In the genomic region with DNA sequence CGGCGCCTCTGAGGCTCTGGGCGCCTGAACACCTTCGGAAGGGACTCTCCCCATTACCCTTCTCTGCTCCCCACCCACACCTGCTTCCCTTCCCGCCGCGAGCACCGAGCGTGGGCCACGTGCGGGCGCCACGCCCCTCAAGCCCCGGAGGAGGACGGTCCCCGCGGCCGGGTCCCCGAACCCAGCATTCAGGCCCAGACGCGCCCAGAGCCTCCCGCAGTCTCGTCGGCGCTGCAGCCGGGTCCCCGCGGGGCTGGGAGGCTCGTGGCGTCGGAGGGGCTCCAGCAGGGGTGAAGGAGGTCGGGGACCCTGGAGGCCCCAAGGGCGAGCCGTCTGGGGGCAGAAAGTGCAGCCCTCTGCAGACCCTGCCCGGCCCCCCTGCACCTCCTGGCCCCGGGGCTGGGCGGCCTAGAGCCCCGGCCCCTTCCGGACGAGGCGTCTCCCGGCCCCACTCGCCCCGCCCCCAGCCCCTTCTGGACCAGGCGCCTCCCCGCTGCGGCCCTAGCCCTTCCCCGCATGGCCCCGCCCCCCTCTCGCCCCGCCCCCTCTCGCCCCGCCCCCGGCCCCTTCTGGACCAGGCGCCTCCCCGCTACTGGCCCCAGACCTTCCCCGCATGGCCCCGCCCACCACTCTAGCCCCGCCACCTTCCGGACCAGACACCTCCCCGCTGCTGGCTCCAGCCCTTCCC, we compare ENCODE assay signal across 8 cellular contexts. TPM values are rescaled to one million over a fixed set of nuclear protein-coding genes. Genes with fewer than 3 reads are reported as not detected.
DNase-seq lines count a peak whose midpoint lies in the region; ATAC-seq, FAIRE-seq and TF ChIP-seq lines count a peak whose summit lies in the region.

No MANE protein-coding gene starts in this region.

- CTCF ChIA-PET in HepG2 (lab: Yijun Ruan, JAX; ENCODE audit: low intra/inter-chr PET ratio, low total read pairs) = no interaction called here

- no peaks in the 10 kb centered on the region for H3K36me3 ChIP-seq in HepG2 (replicated peaks in 1 of 2; ENCODE audit: control insufficient read depth in 1 of 2, insufficient read depth in 2 of 2, low read length in 2 of 2)

- peaks cover 70% of the 10 kb centered on the region for H3K4me1 ChIP-seq in HepG2 (ENCODE audit: insufficient read depth, low read length)

- H4K20me1 ChIP-seq in HepG2 (ENCODE audit: insufficient read depth, low read length) = no peaks in the 10 kb centered on the region

- in situ Hi-C loops in HepG2 (cut with HindIII; ENCODE audit: extremely low pct_ligation_motif_present, low pct_unique_long_range_greater_than_20kb) = no loop called here

- intact Hi-C loops in HepG2 (cut with micrococcal nuclease; ENCODE audit: unreplicated experiment) = loop anchor here (10.0 kb wide), 1 partner anchor 133 kb away; the partner anchor contains the start of gene C1orf174

- H2AFZ ChIP-seq in HepG2 (ENCODE audit: low read length) = no peak overlapping the region

- TF ChIP-seq RAD21 in HepG2 (CRISPR knock-in tag; IDR thresholded peaks at IDR 0.05) = no peak

- H3K27me3 ChIP-seq in HepG2 (ENCODE audit: control insufficient read depth in 1 of 2, insufficient read depth in 2 of 2, low read length in 2 of 2) = no peaks in the 10 kb centered on the region

- TF ChIP-seq CTCF in GM10266 (IDR thresholded peaks at IDR 0.05; ENCODE audit: control insufficient read depth, insufficient read depth, low read depth, missing control alignments) = no peak
- no peak for TF ChIP-seq CTCF in coronary artery (IDR thresholded peaks at IDR 0.05)
- no peak for TF ChIP-seq CTCF in HepG2 (CRISPR knock-in tag; IDR thresholded peaks at IDR 0.05)

- no peak for FAIRE-seq in HepG2 (lab: Jason Lieb, UNC)

- POLR2A ChIA-PET in HepG2 (lab: Yijun Ruan, JAX) = interaction anchor here (0.9 to 2.0 kb wide), 14 partner anchors 11 to 433 kb away, joined by 3 to 15 read pairs (median 3); partner anchors contain the start of genes C1orf174, CCDC27 and LRRC47

- WGBS in HepG2 (ENCODE audit: low lambda C conversion rate) = 5% methylated on average over 4 of the region's 61 CpGs

- peak overlapping the region; percentile 69 to 89 for H3K27ac ChIP-seq in coronary artery
- H3K27ac ChIP-seq in HepG2 (ENCODE audit: extremely low read length, insufficient read depth, low read length) = peak overlapping the region; percentile 86

- peak; percentile 43 for ATAC-seq in HG02642 (IDR thresholded peaks at IDR 0.05; ENCODE audit: poor library complexity, unreplicated experiment)
- ATAC-seq in HepG2 = peak; percentile 56

- peaks cover 18% of the 10 kb centered on the region for H3K79me2 ChIP-seq in HepG2 (ENCODE audit: insufficient read depth, low read length)

- peak overlapping the region; percentile 92 for H3K4me2 ChIP-seq in HepG2 (ENCODE audit: low read depth, low read length)

- H3K9ac ChIP-seq in HepG2 (ENCODE audit: insufficient read depth, low read depth, low read length) = peak overlapping the region; percentile 79

- no TSS peak for BruUV-seq in HepG2 (replicated peaks; lab: Mats Ljungman, UMichigan)

- H3K4me3 ChIP-seq in coronary artery = peak overlapping the region; percentile 86
- peak overlapping the region; percentile 89 to 90 (median 90) for H3K4me3 ChIP-seq in HepG2 (replicated peaks in 1 of 3; ENCODE audit: insufficient read depth in 1 of 3, low read depth in 2 of 3, low read length in 3 of 3)

- TF ChIP-seq EP300 in HepG2 (IDR thresholded peaks at IDR 0.05; ENCODE audit: low read depth in 2 of 2, low read length in 2 of 2) (no peak), HepG2 (CRISPR knock-in tag; IDR thresholded peaks at IDR 0.05; ENCODE audit: borderline replicate concordance) (no peak)

- DNase-seq in GM10266 (ENCODE audit: extremely low spot score) (peak; percentile 100), NCI-H2171 treated with DMSO at 0.1 percent for 48 hours (lab: John Stamatoyannopoulos, UW) (peak; percentile 41), coronary artery (ENCODE audit: low spot score) (peak; percentile 91), HepG2 (ENCODE audit: low spot score) (peak; percentile 83), NCI-H2107 treated with DMSO at 0.1 percent for 48 hours (lab: John Stamatoyannopoulos, UW; ENCODE audit: unreplicated experiment) (no peak)
- DNase-seq in activated CD4-positive, alpha-beta T cell treated with anti-CD3 and anti-CD28 coated beads for 48 hours = peak; percentile 91
- DNase-seq in stimulated activated CD4-positive, alpha-beta T cell treated with anti-CD3 and anti-CD28 coated beads, Interleukin-4, amount 100 ng/mL, for 4 hours = peak; percentile 83 to 87

- no peaks in the 10 kb centered on the region for H3K9me3 ChIP-seq in HepG2 (ENCODE audit: low read length)

- TF ChIP-seq POLR2A in HepG2 (IDR thresholded peaks at IDR 0.05; ENCODE audit: insufficient read depth in 1 of 2, low read depth in 2 of 2, low read length in 2 of 2) = no peak

RNA-seq across cellular contexts. Expression of gene SMIM1, which starts 0.4 kb away (rescaled TPM):
- total RNA-seq in HepG2 (2016; rRNA removed; fragmentation: Illumina TruSeq; extraction: Trizol) = 55.8 and 56.3 TPM in 2 replicates
- 360 and 516 TPM in 2 replicates for total RNA-seq in HepG2 (2016; cell fraction: cytosol; rRNA removed; fragmentation: Illumina TruSeq; extraction: Trizol; ENCODE audit: low read depth)
- total RNA-seq in HepG2 (2016; cell fraction: insoluble cytoplasmic fraction; rRNA removed; fragmentation: Illumina TruSeq; extraction: Trizol) = 54.3 and 58.0 TPM in 2 replicates
- total RNA-seq in HepG2 (2016; cell fraction: membrane; rRNA removed; fragmentation: Illumina TruSeq; extraction: Trizol) = 94.8 and 147 TPM in 2 replicates
- total RNA-seq in HepG2 (2016; cell fraction: nucleus; rRNA removed; fragmentation: Illumina TruSeq; extraction: Trizol) = 35.3 and 45.5 TPM in 2 replicates
- polyA plus RNA-seq in HepG2 (2011; rRNA removed) = 12.4 and 22.2 TPM in 2 replicates
- 15.0 and 35.9 TPM in 2 replicates for polyA plus RNA-seq in HepG2 (2011; cell fraction: cytosol; rRNA removed)
- 20.1 and 21.5 TPM in 2 replicates for polyA plus RNA-seq in HepG2 (2011; cell fraction: nucleus; rRNA removed)
- polyA plus RNA-seq in HepG2 (2012) = 18.7 and 18.9 TPM in 2 replicates
- polyA plus RNA-seq in HepG2 (2016; cell fraction: cytosol; fragmentation: Illumina TruSeq; extraction: Trizol; ENCODE audit: low read depth) = 172 and 230 TPM in 2 replicates
- 45.5 and 47.9 TPM in 2 replicates for polyA plus RNA-seq in HepG2 (2016; cell fraction: insoluble cytoplasmic fraction; fragmentation: Illumina TruSeq; extraction: Trizol; ENCODE audit: low read depth)
- 82.1 and 104 TPM in 2 replicates for polyA plus RNA-seq in HepG2 (2016; cell fraction: membrane; fragmentation: Illumina TruSeq; extraction: Trizol; ENCODE audit: low read depth)
- 32.0 and 32.8 TPM in 2 replicates for polyA plus RNA-seq in HepG2 (2016; cell fraction: nucleus; fragmentation: Illumina TruSeq; extraction: Trizol; ENCODE audit: insufficient read depth, low read depth)
- 29.5 TPM in 1 of 2 replicates, not detected in the other for polyA minus RNA-seq in HepG2 (2011; rRNA and poly(A)+ RNA removed; ENCODE audit: low replicate concordance)
- 18.6 and 19.1 TPM in 2 replicates for polyA minus RNA-seq in HepG2 (2011; cell fraction: cytosol; rRNA and poly(A)+ RNA removed)
- 17.1 and 18.4 TPM in 2 replicates for polyA minus RNA-seq in HepG2 (2011; cell fraction: nucleus; rRNA and poly(A)+ RNA removed)

RNA-seq across cellular contexts. Expression of gene CCDC27, which starts 19.9 kb away (rescaled TPM):
- total RNA-seq in HepG2 (2016; rRNA removed; fragmentation: Illumina TruSeq; extraction: Trizol) = not detected in 2 replicates
- total RNA-seq in HepG2 (2016; cell fraction: cytosol; rRNA removed; fragmentation: Illumina TruSeq; extraction: Trizol; ENCODE audit: low read depth) = not detected in 2 replicates
- not detected in 2 replicates for total RNA-seq in HepG2 (2016; cell fraction: insoluble cytoplasmic fraction; rRNA removed; fragmentation: Illumina TruSeq; extraction: Trizol)
- not detected in 2 replicates for total RNA-seq in HepG2 (2016; cell fraction: membrane; rRNA removed; fragmentation: Illumina TruSeq; extraction: Trizol)
- not detected in 2 replicates for total RNA-seq in HepG2 (2016; cell fraction: nucleus; rRNA removed; fragmentation: Illumina TruSeq; extraction: Trizol)
- polyA plus RNA-seq in HepG2 (2011; rRNA removed) = not detected in 2 replicates
- polyA plus RNA-seq in HepG2 (2011; cell fraction: cytosol; rRNA removed) = not detected in 2 replicates
- polyA plus RNA-seq in HepG2 (2011; cell fraction: nucleus; rRNA removed) = not detected in 2 replicates
- polyA plus RNA-seq in HepG2 (2012) = 0.23 TPM in 1 of 2 replicates, not detected in the other
- polyA plus RNA-seq in HepG2 (2016; cell fraction: cytosol; fragmentation: Illumina TruSeq; extraction: Trizol; ENCODE audit: low read depth) = not detected in 2 replicates
- not detected in 2 replicates for polyA plus RNA-seq in HepG2 (2016; cell fraction: insoluble cytoplasmic fraction; fragmentation: Illumina TruSeq; extraction: Trizol; ENCODE audit: low read depth)
- not detected in 2 replicates for polyA plus RNA-seq in HepG2 (2016; cell fraction: membrane; fragmentation: Illumina TruSeq; extraction: Trizol; ENCODE audit: low read depth)
- not detected in 2 replicates for polyA plus RNA-seq in HepG2 (2016; cell fraction: nucleus; fragmentation: Illumina TruSeq; extraction: Trizol; ENCODE audit: insufficient read depth, low read depth)
- polyA minus RNA-seq in HepG2 (2011; rRNA and poly(A)+ RNA removed; ENCODE audit: low replicate concordance) = not detected in 2 replicates
- polyA minus RNA-seq in HepG2 (2011; cell fraction: cytosol; rRNA and poly(A)+ RNA removed) = not detected in 2 replicates
- polyA minus RNA-seq in HepG2 (2011; cell fraction: nucleus; rRNA and poly(A)+ RNA removed) = not detected in 2 replicates

RNA-seq across cellular contexts. Expression of gene LRRC47, which starts 24.1 kb away (rescaled TPM):
- 52.4 and 52.5 TPM in 2 replicates for total RNA-seq in HepG2 (2016; rRNA removed; fragmentation: Illumina TruSeq; extraction: Trizol)
- 6.5 and 7.6 TPM in 2 replicates for total RNA-seq in HepG2 (2016; cell fraction: cytosol; rRNA removed; fragmentation: Illumina TruSeq; extraction: Trizol; ENCODE audit: low read depth)
- 47.8 and 53.6 TPM in 2 replicates for total RNA-seq in HepG2 (2016; cell fraction: insoluble cytoplasmic fraction; rRNA removed; fragmentation: Illumina TruSeq; extraction: Trizol)
- total RNA-seq in HepG2 (2016; cell fraction: membrane; rRNA removed; fragmentation: Illumina TruSeq; extraction: Trizol) = 11.1 and 12.6 TPM in 2 replicates
- total RNA-seq in HepG2 (2016; cell fraction: nucleus; rRNA removed; fragmentation: Illumina TruSeq; extraction: Trizol) = 22.3 and 30.2 TPM in 2 replicates
- polyA plus RNA-seq in HepG2 (2011; rRNA removed) = 18.3 and 20.2 TPM in 2 replicates
- polyA plus RNA-seq in HepG2 (2011; cell fraction: cytosol; rRNA removed) = 11.1 and 11.8 TPM in 2 replicates
- 22.8 and 33.3 TPM in 2 replicates for polyA plus RNA-seq in HepG2 (2011; cell fraction: nucleus; rRNA removed)
- 19.1 and 36.0 TPM in 2 replicates for polyA plus RNA-seq in HepG2 (2012)
- 3.5 and 3.9 TPM in 2 replicates for polyA plus RNA-seq in HepG2 (2016; cell fraction: cytosol; fragmentation: Illumina TruSeq; extraction: Trizol; ENCODE audit: low read depth)
- polyA plus RNA-seq in HepG2 (2016; cell fraction: insoluble cytoplasmic fraction; fragmentation: Illumina TruSeq; extraction: Trizol; ENCODE audit: low read depth) = 46.2 and 54.8 TPM in 2 replicates
- polyA plus RNA-seq in HepG2 (2016; cell fraction: membrane; fragmentation: Illumina TruSeq; extraction: Trizol; ENCODE audit: low read depth) = 9.2 and 9.3 TPM in 2 replicates
- 63.9 and 68.5 TPM in 2 replicates for polyA plus RNA-seq in HepG2 (2016; cell fraction: nucleus; fragmentation: Illumina TruSeq; extraction: Trizol; ENCODE audit: insufficient read depth, low read depth)
- 12.3 and 17.4 TPM in 2 replicates for polyA minus RNA-seq in HepG2 (2011; rRNA and poly(A)+ RNA removed; ENCODE audit: low replicate concordance)
- polyA minus RNA-seq in HepG2 (2011; cell fraction: cytosol; rRNA and poly(A)+ RNA removed) = 12.0 and 18.0 TPM in 2 replicates
- polyA minus RNA-seq in HepG2 (2011; cell fraction: nucleus; rRNA and poly(A)+ RNA removed) = 10.1 and 11.3 TPM in 2 replicates
